ENCODE assay signal across 8 cellular contexts in genomic region chr15:63093486-63094205, GRCh38. TPM values are rescaled to one million over a fixed set of nuclear protein-coding genes. Genes with fewer than 3 reads are reported as not detected.
A peak's percentile ranks its signal among the peaks of the same experiment; 100 is the strongest.
DNase-seq lines count a peak whose midpoint lies in the region; ATAC-seq, FAIRE-seq and TF ChIP-seq lines count a peak whose summit lies in the region.

No MANE protein-coding gene starts in this region.

- H3K27me3 ChIP-seq in ascending aorta: no peaks in the 10 kb centered on the region
- no peaks in the 10 kb centered on the region for H3K27me3 ChIP-seq in hepatocyte
- H3K27me3 ChIP-seq in small intestine (ENCODE audit: control insufficient read depth in 2 of 2, insufficient read depth in 2 of 2, low read length in 2 of 2): no peaks in the 10 kb centered on the region

- H3K9me2 ChIP-seq in hepatocyte (replicated peaks; ENCODE audit: insufficient read depth): no peaks in the 10 kb centered on the region

- intact Hi-C loops in ascending aorta (cut with DNase I): loop anchor here (1.0 kb wide), 3 partner anchors 45 to 311 kb away; no protein-coding TSS in a partner anchor

- no peaks in the 10 kb centered on the region for H3K9me3 ChIP-seq in ascending aorta
- no peaks in the 10 kb centered on the region for H3K9me3 ChIP-seq in hepatocyte (ENCODE audit: low read depth)
- H3K9me3 ChIP-seq in small intestine (ENCODE audit: control insufficient read depth, low read depth): no peaks in the 10 kb centered on the region

- 24% methylated on average over 6 of the region's 6 CpGs for WGBS in hepatocyte (ENCODE audit: low lambda C conversion rate, missing lambda C conversion rate)
- WGBS in small intestine, 3 donors: 20 to 23% (median 21%) methylated on average over 6 of the region's 6 CpGs

- H2AFZ ChIP-seq in hepatocyte: no peak overlapping the region

- TF ChIP-seq CTCF in ascending aorta (IDR thresholded peaks at IDR 0.05) (peak; percentile 83 to 89 (median 86)), hepatocyte (IDR thresholded peaks at IDR 0.05; ENCODE audit: poor library complexity) (peak; percentile 82)

- no peaks in the 10 kb centered on the region for H3K79me2 ChIP-seq in hepatocyte

- H3K27ac ChIP-seq in ascending aorta (no peak overlapping the region), hepatocyte (no peak overlapping the region), small intestine (ENCODE audit: low read depth in 1 of 2, low read length in 1 of 2) (no peak overlapping the region)

- FAIRE-seq in small intestine (lab: Jason Lieb, UNC): no peak

- ATAC-seq in GM18909 (IDR thresholded peaks at IDR 0.05; ENCODE audit: poor library complexity, unreplicated experiment): peak; percentile 57
- no peak for ATAC-seq in HG03045 (IDR thresholded peaks at IDR 0.05; ENCODE audit: unreplicated experiment)

- H3K36me3 ChIP-seq in ascending aorta (no peaks in the 10 kb centered on the region), hepatocyte (replicated peaks; ENCODE audit: insufficient read depth, low read depth) (no peaks in the 10 kb centered on the region), small intestine (ENCODE audit: control insufficient read depth in 2 of 2, insufficient read depth in 2 of 2, low read length in 2 of 2) (no peaks in the 10 kb centered on the region)

- in situ Hi-C loops in ACHN (cut with HindIII; ENCODE audit: low pct_ligation_motif_present, low pct_unique_long_range_greater_than_20kb, low sequenced_read_pairs): no loop called here

- H3K4me3 ChIP-seq in ascending aorta: no peak overlapping the region
- no peak overlapping the region for H3K4me3 ChIP-seq in hepatocyte
- no peak overlapping the region for H3K4me3 ChIP-seq in small intestine (ENCODE audit: low read depth in 1 of 2, low read length in 2 of 2)

- peak; percentile 76 for DNase-seq in ACHN
- DNase-seq in NCI-H1930 (lab: John Stamatoyannopoulos, UW): peak; percentile 18 to 54
- DNase-seq in T-helper 9 cell: peak; percentile 57
- peak; percentile 16 to 88 for DNase-seq in ascending aorta (ENCODE audit: low spot score in 2 of 2)
- DNase-seq in hepatocyte (ENCODE audit: low spot score): peak; percentile 88
- peak; percentile 88 for DNase-seq in small intestine

- no peak overlapping the region for H3K4me2 ChIP-seq in hepatocyte

- no peaks in the 10 kb centered on the region for H4K20me1 ChIP-seq in hepatocyte (ENCODE audit: insufficient read depth, poor library complexity, severe bottlenecking)

- peaks cover 0 to 5% of the 10 kb centered on the region in 2 donors for H3K4me1 ChIP-seq in ascending aorta
- H3K4me1 ChIP-seq in hepatocyte (ENCODE audit: insufficient read depth): peaks cover 12% of the 10 kb centered on the region
- no peaks in the 10 kb centered on the region for H3K4me1 ChIP-seq in small intestine (ENCODE audit: control insufficient read depth in 2 of 2, insufficient read depth in 1 of 2, low read depth in 1 of 2, low read length in 1 of 2)

RNA-seq across cellular contexts. Expression of gene LACTB, which starts 28.0 kb away (rescaled TPM):
- total RNA-seq in ascending aorta: 4.6 TPM
- 19.6 and 31.0 TPM in 2 replicates for total RNA-seq in hepatocyte
- 19.2 and 26.5 TPM in 2 replicates for polyA plus RNA-seq in hepatocyte
- polyA plus RNA-seq in small intestine: 10 to 100 TPM; 13.9 to 26.7 (median 26.2) TPM

RNA-seq across cellular contexts. Expression of gene TPM1, which starts 51.1 kb away (rescaled TPM):
- 813 TPM for total RNA-seq in ascending aorta
- total RNA-seq in hepatocyte: 283 and 291 TPM in 2 replicates
- polyA plus RNA-seq in hepatocyte: 353 and 477 TPM in 2 replicates
- 100 to 1,000 TPM; 353 to 542 (median 411) TPM for polyA plus RNA-seq in small intestine

Comparison
In these comparisons a context has a peak if more than half of its experiments do, and no peak if none do; other contexts are left out.
1. DNase-seq: peak in every context shown above with its lines; median percentile 88 in hepatocyte; 88 in small intestine; 76 in ACHN; 57 in T-helper 9 cell; 52 in ascending aorta; 36 in NCI-H1930.